Comparison of ENCODE assay signal across 2 cellular contexts in genomic region chr1:198676253-198676652, GRCh38.
TF ChIP-seq lines count a peak whose summit lies in the region.

No MANE protein-coding gene starts in this region.

TF ChIP-seq in SK-N-SH, 30 proteins besides CTCF, POLR2A, EP300 and RAD21 (continued from another document):
- no peak for TF ChIP-seq NRF1 (IDR thresholded peaks at IDR 0.05; ENCODE audit: low read depth, low read length)
- no peak; the same call in 1 of the 2 replicates for TF ChIP-seq YY1 (IDR thresholded peaks at IDR 0.05; ENCODE audit: low read depth)
- peak; percentile 67 for TF ChIP-seq PBX3 (IDR thresholded peaks at IDR 0.05)
- no peak for TF ChIP-seq GATA2 (CRISPR knock-in tag; IDR thresholded peaks at IDR 0.05)
- no peak for TF ChIP-seq GABPA (IDR thresholded peaks at IDR 0.05; ENCODE audit: low read depth)
- TF ChIP-seq POLR2AphosphoS5 (IDR thresholded peaks at IDR 0.05; ENCODE audit: low read depth, low read length) = peak; percentile 43; the same call in 1 of the 2 replicates
- peak; percentile 10; the same call in 1 of the 2 replicates for TF ChIP-seq FOSL2 (IDR thresholded peaks at IDR 0.05; ENCODE audit: borderline replicate concordance, low read depth)
- TF ChIP-seq, protein P1, sequence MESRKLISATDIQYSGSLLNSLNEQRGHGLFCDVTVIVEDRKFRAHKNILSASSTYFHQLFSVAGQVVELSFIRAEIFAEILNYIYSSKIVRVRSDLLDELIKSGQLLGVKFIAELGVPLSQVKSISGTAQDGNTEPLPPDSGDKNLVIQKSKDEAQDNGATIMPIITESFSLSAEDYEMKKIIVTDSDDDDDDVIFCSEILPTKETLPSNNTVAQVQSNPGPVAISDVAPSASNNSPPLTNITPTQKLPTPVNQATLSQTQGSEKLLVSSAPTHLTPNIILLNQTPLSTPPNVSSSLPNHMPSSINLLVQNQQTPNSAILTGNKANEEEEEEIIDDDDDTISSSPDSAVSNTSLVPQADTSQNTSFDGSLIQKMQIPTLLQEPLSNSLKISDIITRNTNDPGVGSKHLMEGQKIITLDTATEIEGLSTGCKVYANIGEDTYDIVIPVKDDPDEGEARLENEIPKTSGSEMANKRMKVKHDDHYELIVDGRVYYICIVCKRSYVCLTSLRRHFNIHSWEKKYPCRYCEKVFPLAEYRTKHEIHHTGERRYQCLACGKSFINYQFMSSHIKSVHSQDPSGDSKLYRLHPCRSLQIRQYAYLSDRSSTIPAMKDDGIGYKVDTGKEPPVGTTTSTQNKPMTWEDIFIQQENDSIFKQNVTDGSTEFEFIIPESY (IDR thresholded peaks at IDR 0.05; ENCODE audit: borderline replicate concordance, low read depth) = no peak
- no peak for TF ChIP-seq MXI1 (IDR thresholded peaks at IDR 0.05; ENCODE audit: low read depth, low read length)
- TF ChIP-seq, protein P2, sequence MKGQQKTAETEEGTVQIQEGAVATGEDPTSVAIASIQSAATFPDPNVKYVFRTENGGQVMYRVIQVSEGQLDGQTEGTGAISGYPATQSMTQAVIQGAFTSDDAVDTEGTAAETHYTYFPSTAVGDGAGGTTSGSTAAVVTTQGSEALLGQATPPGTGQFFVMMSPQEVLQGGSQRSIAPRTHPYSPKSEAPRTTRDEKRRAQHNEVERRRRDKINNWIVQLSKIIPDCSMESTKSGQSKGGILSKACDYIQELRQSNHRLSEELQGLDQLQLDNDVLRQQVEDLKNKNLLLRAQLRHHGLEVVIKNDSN (IDR thresholded peaks at IDR 0.05; ENCODE audit: borderline replicate concordance, low read depth) = no peak
- peak; percentile 47 for TF ChIP-seq JUND (IDR thresholded peaks at IDR 0.05)
- TF ChIP-seq CHD2 (IDR thresholded peaks at IDR 0.05; ENCODE audit: low read length, partially characterized antibody) = no peak
- 0 out of 2 replicates have a peak, but pooled peaks have one; percentile 5 for TF ChIP-seq MEF2A (IDR thresholded peaks at IDR 0.05; ENCODE audit: borderline replicate concordance, low read depth)
- no peak for TF ChIP-seq SMC3 (IDR thresholded peaks at IDR 0.05; ENCODE audit: low read depth, low read length)
- no peak for TF ChIP-seq RCOR1 (IDR thresholded peaks at IDR 0.05; ENCODE audit: low read length)
- TF ChIP-seq RXRA (IDR thresholded peaks at IDR 0.05; ENCODE audit: borderline replicate concordance, low read depth) = no peak
- TF ChIP-seq SIN3A (IDR thresholded peaks at IDR 0.05; ENCODE audit: borderline replicate concordance, low read depth, low read length) = no peak
- TF ChIP-seq FOXM1 (IDR thresholded peaks at IDR 0.05; ENCODE audit: low read depth) = peak; percentile 59; the same call in 1 of the 2 replicates
- no peak for TF ChIP-seq IRF3 (IDR thresholded peaks at IDR 0.05; ENCODE audit: low read depth, low read length)

TF ChIP-seq in endothelial cell of umbilical vein, 7 proteins besides CTCF, POLR2A, EP300 and RAD21 (continued from another document):
- TF ChIP-seq MAX (IDR thresholded peaks at IDR 0.05; ENCODE audit: insufficient read depth, insufficient read length) (no peak), GATA2 (IDR thresholded peaks at IDR 0.05; ENCODE audit: insufficient read depth, insufficient read length, low read depth, low read length) (no peak)
